11 cellular contexts compared by ENCODE assay signal in the genomic region with DNA sequence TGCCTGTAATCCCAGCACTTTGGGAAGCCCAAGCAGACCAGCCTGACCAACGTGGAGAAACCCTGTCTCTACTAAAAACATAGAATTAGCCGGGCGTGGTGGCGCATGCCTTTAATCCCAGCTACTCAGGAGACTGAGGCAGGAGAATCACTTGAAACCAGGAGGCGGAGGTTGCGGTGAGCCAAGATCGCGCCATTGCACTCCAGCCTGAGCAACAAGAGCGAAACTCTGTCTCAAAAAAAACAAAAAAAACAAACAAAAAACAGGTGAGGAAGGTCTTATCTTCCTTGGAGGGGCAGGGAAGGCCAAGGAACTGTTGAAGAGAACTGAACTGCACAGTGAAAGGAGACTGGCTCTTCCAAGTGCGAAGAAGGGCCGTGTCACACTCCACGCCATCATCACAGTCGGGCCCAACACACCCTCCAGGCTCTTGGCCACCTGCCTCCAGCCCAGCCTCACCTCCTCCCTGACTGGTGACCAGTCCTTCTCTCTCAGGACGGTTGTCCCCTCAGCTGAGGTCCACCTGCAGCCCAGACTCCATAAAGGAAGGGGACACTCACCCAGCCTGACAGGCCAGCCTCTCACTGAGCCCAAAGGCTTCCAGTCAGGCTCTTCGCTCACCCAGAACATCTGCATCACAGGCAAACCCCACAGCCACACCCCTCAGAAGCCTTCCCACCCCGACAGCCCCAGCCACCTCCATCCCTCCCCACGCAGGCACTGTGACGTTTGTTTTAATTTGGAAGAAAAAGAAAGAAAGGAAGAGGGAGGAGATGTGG. TPM values are rescaled to one million over a fixed set of nuclear protein-coding genes. Genes with fewer than 3 reads are reported as not detected.
DNase-seq lines count a peak whose midpoint lies in the region; ATAC-seq, FAIRE-seq and TF ChIP-seq lines count a peak whose summit lies in the region.
"Had no signal": no experiment of that assay in that cellular context is flagged by ENCODE, and none has a peak within 500 bp of the region (broad histone marks: within the 10 kb centered on the region; RNA-seq: fewer than 3 reads in every experiment).

No MANE protein-coding gene starts in this region.

- no peaks in the 10 kb centered on the region for H3K9me3 ChIP-seq in K562 (replicated peaks; ENCODE audit: control insufficient read depth, insufficient read depth, low read depth, low read length)
- H3K9me3 ChIP-seq: neutrophil had no signal

- TF ChIP-seq EP300 in K562 (IDR thresholded peaks at IDR 0.05; ENCODE audit: low read length): no peak

- CTCF ChIA-PET in K562 (lab: Yijun Ruan, JAX; ENCODE audit: low intra/inter-chr PET ratio): no interaction called here

- H3K9me1 ChIP-seq in K562 (ENCODE audit: control insufficient read depth, insufficient read depth, low read length): no peaks in the 10 kb centered on the region

- intact Hi-C loops in K562 (cut with micrococcal nuclease): no loop called here

- H3K9ac ChIP-seq in K562 (ENCODE audit: insufficient read depth in 1 of 2, low read depth in 2 of 2, low read length in 2 of 2): no peak overlapping the region

- peak; percentile 8; the same call in 1 of the 3 replicates for ATAC-seq in K562
- no peak for ATAC-seq in HG02870 (IDR thresholded peaks at IDR 0.05; ENCODE audit: unreplicated experiment)

- no peak overlapping the region for H3K27ac ChIP-seq in K562 (ENCODE audit: extremely low read depth, low read depth, low read length)

- H3K79me2 ChIP-seq in K562 (ENCODE audit: control insufficient read depth, insufficient read depth, low read length): no peaks in the 10 kb centered on the region

- WGBS in K562 (ENCODE audit: insufficient coverage, low coverage, missing lambda C conversion rate): 23% methylated on average over 15 of the region's 18 CpGs

- H4K20me1 ChIP-seq in K562 (replicated peaks; ENCODE audit: control insufficient read depth, insufficient read depth, low read length): peaks cover 3% of the 10 kb centered on the region; the same call in 1 of the 2 replicates

- POLR2A ChIA-PET in K562 (lab: Yijun Ruan, JAX): interaction anchor here (0.7 kb wide), 1 partner anchor 75 kb away, joined by 3 read pairs; no protein-coding TSS in a partner anchor

- TF ChIP-seq POLR2A in GM19193 (IDR thresholded peaks at IDR 0.05; ENCODE audit: extremely low read depth, insufficient read depth, insufficient read length) (peak; percentile 35), K562 (conservative IDR thresholded peaks at IDR 0.05) (no peak)

- H3K36me3 ChIP-seq in K562 (ENCODE audit: control insufficient read depth, insufficient read depth, low read length): no peaks in the 10 kb centered on the region
- H3K36me3 ChIP-seq: neutrophil had no signal

- H2AFZ ChIP-seq in K562 (ENCODE audit: low read depth, low read length): no peak overlapping the region

- no peak for TF ChIP-seq RAD21 in K562 (CRISPR knock-in tag; conservative IDR thresholded peaks at IDR 0.05 in 1 of 2, IDR thresholded peaks at IDR 0.05 in 1 of 2)

- no peak overlapping the region for H3K4me2 ChIP-seq in K562 (ENCODE audit: insufficient read depth, low read length)

- DNase-seq in activated CD4-positive, alpha-beta T cell treated with anti-CD3 and anti-CD28 coated beads for 4 hours: peak; percentile 57 to 58
- DNase-seq in K562 (ENCODE audit: extremely low read depth in 1 of 4, low spot score in 3 of 4): no peak
- peak; percentile 63 for DNase-seq in stimulated activated CD8-positive, alpha-beta memory T cell treated with anti-CD3 and anti-CD28 coated beads, Interleukin-4, amount 100 ng/mL, for 48 hours
- DNase-seq in Kasumi-1 (lab: John Stamatoyannopoulos, UW): no peak
- no peak for DNase-seq in RCC 7860 (ENCODE audit: low spot score)
- no peak for DNase-seq in NCI-H524 treated with DMSO at 0.1 percent for 48 hours (lab: John Stamatoyannopoulos, UW)
- DNase-seq: NCI-H187, RPMI8226 had no signal

- no peak for FAIRE-seq in K562 (lab: Jason Lieb, UNC)
- FAIRE-seq in RCC 7860 (lab: Jason Lieb, UNC): no peak

- no TSS peak for BruUV-seq in K562 (replicated peaks; lab: Mats Ljungman, UMichigan)

- in situ Hi-C loops in K562 (cut with MboI): no loop called here

- no peak for TF ChIP-seq CTCF in K562 (IDR thresholded peaks at IDR 0.05 in 2 of 3, conservative IDR thresholded peaks at IDR 0.05 in 1 of 3; ENCODE audit: insufficient read depth in 2 of 3, low read depth in 1 of 3, low read length in 3 of 3)

- no peak overlapping the region for H3K4me3 ChIP-seq in K562

- peaks cover 3 to 23% of the 10 kb centered on the region in 2 experiments; a peak in 3 of 5 replicates for H3K4me1 ChIP-seq in K562 (replicated peaks in 1 of 2; ENCODE audit: control insufficient read depth in 2 of 2, insufficient read depth in 2 of 2, low read length in 2 of 2)

- H3K27me3 ChIP-seq in K562 (ENCODE audit: control insufficient read depth in 2 of 2, insufficient read depth in 2 of 2, low read length in 2 of 2): peaks cover 54 to 62% of the 10 kb centered on the region in 2 experiments
- H3K27me3 ChIP-seq: neutrophil had no signal

TF ChIP-seq in K562, 482 proteins besides CTCF, POLR2A, EP300 and RAD21 (continues in another document):
- TF ChIP-seq, protein P1, sequence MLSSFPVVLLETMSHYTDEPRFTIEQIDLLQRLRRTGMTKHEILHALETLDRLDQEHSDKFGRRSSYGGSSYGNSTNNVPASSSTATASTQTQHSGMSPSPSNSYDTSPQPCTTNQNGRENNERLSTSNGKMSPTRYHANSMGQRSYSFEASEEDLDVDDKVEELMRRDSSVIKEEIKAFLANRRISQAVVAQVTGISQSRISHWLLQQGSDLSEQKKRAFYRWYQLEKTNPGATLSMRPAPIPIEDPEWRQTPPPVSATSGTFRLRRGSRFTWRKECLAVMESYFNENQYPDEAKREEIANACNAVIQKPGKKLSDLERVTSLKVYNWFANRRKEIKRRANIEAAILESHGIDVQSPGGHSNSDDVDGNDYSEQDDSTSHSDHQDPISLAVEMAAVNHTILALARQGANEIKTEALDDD (IDR thresholded peaks at IDR 0.05): no peak
- TF ChIP-seq, protein P2, sequence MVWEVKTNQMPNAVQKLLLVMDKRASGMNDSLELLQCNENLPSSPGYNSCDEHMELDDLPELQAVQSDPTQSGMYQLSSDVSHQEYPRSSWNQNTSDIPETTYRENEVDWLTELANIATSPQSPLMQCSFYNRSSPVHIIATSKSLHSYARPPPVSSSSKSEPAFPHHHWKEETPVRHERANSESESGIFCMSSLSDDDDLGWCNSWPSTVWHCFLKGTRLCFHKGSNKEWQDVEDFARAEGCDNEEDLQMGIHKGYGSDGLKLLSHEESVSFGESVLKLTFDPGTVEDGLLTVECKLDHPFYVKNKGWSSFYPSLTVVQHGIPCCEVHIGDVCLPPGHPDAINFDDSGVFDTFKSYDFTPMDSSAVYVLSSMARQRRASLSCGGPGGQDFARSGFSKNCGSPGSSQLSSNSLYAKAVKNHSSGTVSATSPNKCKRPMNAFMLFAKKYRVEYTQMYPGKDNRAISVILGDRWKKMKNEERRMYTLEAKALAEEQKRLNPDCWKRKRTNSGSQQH (CRISPR knock-in tag; IDR thresholded peaks at IDR 0.05): no peak
- TF ChIP-seq SMARCB1 (IDR thresholded peaks at IDR 0.05; ENCODE audit: insufficient read length, low read depth) (no peak), ZNF324 (CRISPR knock-in tag; IDR thresholded peaks at IDR 0.05) (no peak), ZNF124 (CRISPR knock-in tag; IDR thresholded peaks at IDR 0.05) (no peak), CBX1 (IDR thresholded peaks at IDR 0.05; ENCODE audit: low read depth) (no peak), CCAR2 (IDR thresholded peaks at IDR 0.05; ENCODE audit: low read depth, low read length) (no peak), GABPB1 (CRISPR knock-in tag; IDR thresholded peaks at IDR 0.05) (no peak), GTF2F1 (IDR thresholded peaks at IDR 0.05; ENCODE audit: low read depth, low read length) (no peak), ZNF146 (CRISPR knock-in tag; IDR thresholded peaks at IDR 0.05; ENCODE audit: unreplicated experiment) (no peak), MCM5 (IDR thresholded peaks at IDR 0.05; ENCODE audit: low read depth) (no peak)
- TF ChIP-seq, protein P3, sequence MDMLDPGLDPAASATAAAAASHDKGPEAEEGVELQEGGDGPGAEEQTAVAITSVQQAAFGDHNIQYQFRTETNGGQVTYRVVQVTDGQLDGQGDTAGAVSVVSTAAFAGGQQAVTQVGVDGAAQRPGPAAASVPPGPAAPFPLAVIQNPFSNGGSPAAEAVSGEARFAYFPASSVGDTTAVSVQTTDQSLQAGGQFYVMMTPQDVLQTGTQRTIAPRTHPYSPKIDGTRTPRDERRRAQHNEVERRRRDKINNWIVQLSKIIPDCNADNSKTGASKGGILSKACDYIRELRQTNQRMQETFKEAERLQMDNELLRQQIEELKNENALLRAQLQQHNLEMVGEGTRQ (CRISPR knock-in tag; IDR thresholded peaks at IDR 0.05): no peak
- TF ChIP-seq, protein P4, sequence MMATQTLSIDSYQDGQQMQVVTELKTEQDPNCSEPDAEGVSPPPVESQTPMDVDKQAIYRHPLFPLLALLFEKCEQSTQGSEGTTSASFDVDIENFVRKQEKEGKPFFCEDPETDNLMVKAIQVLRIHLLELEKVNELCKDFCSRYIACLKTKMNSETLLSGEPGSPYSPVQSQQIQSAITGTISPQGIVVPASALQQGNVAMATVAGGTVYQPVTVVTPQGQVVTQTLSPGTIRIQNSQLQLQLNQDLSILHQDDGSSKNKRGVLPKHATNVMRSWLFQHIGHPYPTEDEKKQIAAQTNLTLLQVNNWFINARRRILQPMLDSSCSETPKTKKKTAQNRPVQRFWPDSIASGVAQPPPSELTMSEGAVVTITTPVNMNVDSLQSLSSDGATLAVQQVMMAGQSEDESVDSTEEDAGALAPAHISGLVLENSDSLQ (IDR thresholded peaks at IDR 0.05): no peak

RNA-seq across cellular contexts. Expression of a gene that starts 4.1 kb away (rescaled TPM):
- total RNA-seq in K562 (2011; cell fraction: chromatin; rRNA removed; ENCODE audit: low replicate concordance): 0.32 and 0.51 TPM in 2 replicates
- under 0.01 TPM in 1 of 2 replicates, not detected in the other for total RNA-seq in K562 (2011; cell fraction: nucleolus; rRNA removed)
- 0.15 TPM in 1 of 2 replicates, not detected in the other for total RNA-seq in K562 (2011; cell fraction: nucleoplasm; rRNA removed)
- not detected in 2 replicates for total RNA-seq in K562 (2014; rRNA removed)
- total RNA-seq in K562 (2014; rRNA removed; fragmentation: Illumina TruSeq; extraction: Trizol): 0.04 TPM in 1 of 2 replicates, not detected in the other
- 0.04 and 0.19 TPM in 2 replicates for total RNA-seq in K562 (2015; rRNA removed; fragmentation: Illumina TruSeq; extraction: Trizol)
- total RNA-seq in K562 (2021): 0.20 and 0.27 TPM in 2 replicates
- 0.06 TPM in 1 of 2 replicates, not detected in the other for polyA plus RNA-seq in K562 (2011; rRNA removed)
- 0.04 and 0.25 TPM in 2 replicates for polyA plus RNA-seq in K562 (2011; cell fraction: cytosol; rRNA removed)
- 0.14 and 0.28 TPM in 2 replicates for polyA plus RNA-seq in K562 (2011; cell fraction: nucleus; rRNA removed)
- polyA plus RNA-seq in K562 (2012): 0.05 and 0.07 TPM in 2 replicates
- polyA plus RNA-seq in K562 (2014; fragmentation: Illumina TruSeq; extraction: Trizol): 0.12 and 0.22 TPM in 2 replicates
- not detected for polyA plus RNA-seq in K562 (2014; fragmentation: Nextera tagmentation; extraction: Ambion mirVana)
- polyA plus RNA-seq in K562 (2014; rRNA removed): 0.04 and 0.05 TPM in 2 replicates
- 0.03 TPM in 1 of 2 replicates, not detected in the other for polyA minus RNA-seq in K562 (2011; rRNA and poly(A)+ RNA removed)
- polyA minus RNA-seq in K562 (2011; cell fraction: cytosol; rRNA and poly(A)+ RNA removed): not detected in 2 replicates
- 0.13 and 0.22 TPM in 2 replicates for polyA minus RNA-seq in K562 (2011; cell fraction: nucleus; rRNA and poly(A)+ RNA removed)

Comparison
In these comparisons a context has a peak if more than half of its experiments do, and no peak if none do; other contexts are left out.
1. DNase-seq: peak in activated CD4-positive, alpha-beta T cell treated with anti-CD3 and anti-CD28 coated beads for 4 hours (2 of 2) and stimulated activated CD8-positive, alpha-beta memory T cell treated with anti-CD3 and anti-CD28 coated beads, Interleukin-4, amount 100 ng/mL, for 48 hours (single experiment); none in K562 (0 of 4), Kasumi-1 (0 of 2), RCC 7860 (single experiment) and NCI-H524 treated with DMSO at 0.1 percent for 48 hours (single experiment).